In the genomic region with DNA sequence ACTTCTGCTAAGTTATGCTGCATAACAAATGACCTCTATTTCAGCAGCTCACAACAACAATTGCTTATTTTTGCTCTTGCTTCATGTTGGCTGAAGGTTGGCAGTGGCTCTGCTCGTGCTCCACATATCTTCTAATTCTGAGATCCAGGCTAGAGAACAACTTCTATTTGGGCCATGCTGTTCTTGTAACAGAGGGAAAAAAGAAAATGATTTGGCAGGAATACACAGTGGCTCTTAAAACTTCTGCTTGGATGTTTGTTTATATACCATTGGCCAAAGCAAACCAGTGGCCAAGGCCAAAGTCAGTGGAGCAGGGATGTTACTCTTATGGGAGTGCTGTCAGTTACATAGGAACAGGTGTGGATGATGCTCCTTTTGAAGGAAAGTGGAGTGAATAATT, we compare ENCODE assay signal across 22 cellular contexts. TPM values are rescaled to one million over a fixed set of nuclear protein-coding genes. Genes with fewer than 3 reads are reported as not detected.
DNase-seq lines count a peak whose midpoint lies in the region; ATAC-seq and TF ChIP-seq lines count a peak whose summit lies in the region.
"Had no signal": no experiment of that assay in that cellular context is flagged by ENCODE, and none has a peak within 500 bp of the region (broad histone marks: within the 10 kb centered on the region; RNA-seq: fewer than 3 reads in every experiment).

No MANE protein-coding gene starts in this region.

- TF ChIP-seq CTCF in activated CD8-positive, alpha-beta T cell treated with anti-CD3 and anti-CD28 coated beads for 36 hours (IDR thresholded peaks at IDR 0.05) = no peak
- no peak for TF ChIP-seq CTCF in thyroid gland (IDR thresholded peaks at IDR 0.05)

- DNase-seq in activated CD8-positive, alpha-beta T cell treated with anti-CD3 and anti-CD28 coated beads, Interleukin-2, amount 10 ng/mL, durations not matched to agents 7 days and 5 days = no peak
- DNase-seq in activated CD8-positive, alpha-beta T cell treated with anti-CD3 and anti-CD28 coated beads for 36 hours = no peak
- peak; percentile 31 for DNase-seq in inferior parietal cortex (ENCODE audit: extremely low spot score)
- DNase-seq in thyroid gland = peak; percentile 20 to 24
- no peak for DNase-seq in NCI-H2227 (lab: John Stamatoyannopoulos, UW; ENCODE audit: unreplicated experiment)
- DNase-seq: AML-193, HFFc6, Karpas-422, MG63, NCI-H1048, NCI-H1436 treated with DMSO at 0.1 percent for 48 hours, NCI-H2081, NCI-H2171 treated with DMSO at 0.1 percent for 48 hours, NCI-H446 treated with DMSO at 0.1 percent for 48 hours, NCI-H69, Peyer's patch had no signal

- POLR2A ChIA-PET in activated CD8-positive, alpha-beta T cell treated with anti-CD3 and anti-CD28 coated beads, Interleukin-2, amount 10 ng/mL, durations not matched to agents 7 days and 5 days (lab: Charles Lee) = no interaction called here
- POLR2A ChIA-PET in activated CD8-positive, alpha-beta T cell treated with anti-CD3 and anti-CD28 coated beads for 36 hours (lab: Charles Lee) = no interaction called here

- no peaks in the 10 kb centered on the region for H3K27me3 Mint-ChIP-seq in activated CD8-positive, alpha-beta T cell treated with anti-CD3 and anti-CD28 coated beads, Interleukin-2, amount 10 ng/mL, durations not matched to agents 7 days and 5 days (ENCODE audit: low read depth)
- H3K27me3 Mint-ChIP-seq in activated CD8-positive, alpha-beta T cell treated with anti-CD3 and anti-CD28 coated beads for 36 hours = no peaks in the 10 kb centered on the region
- H3K27me3 Mint-ChIP-seq: IgD-negative memory B cell had no signal

- H3K36me3 Mint-ChIP-seq in activated CD8-positive, alpha-beta T cell treated with anti-CD3 and anti-CD28 coated beads, Interleukin-2, amount 10 ng/mL, durations not matched to agents 7 days and 5 days (ENCODE audit: low read depth) = no peaks in the 10 kb centered on the region
- peaks cover 1% of the 10 kb centered on the region for H3K36me3 Mint-ChIP-seq in activated CD8-positive, alpha-beta T cell treated with anti-CD3 and anti-CD28 coated beads for 36 hours (ENCODE audit: low read depth)

- H3K4me1 Mint-ChIP-seq in activated CD8-positive, alpha-beta T cell treated with anti-CD3 and anti-CD28 coated beads, Interleukin-2, amount 10 ng/mL, durations not matched to agents 7 days and 5 days (ENCODE audit: low read depth) = peaks cover 13% of the 10 kb centered on the region
- peaks cover 16% of the 10 kb centered on the region for H3K4me1 Mint-ChIP-seq in activated CD8-positive, alpha-beta T cell treated with anti-CD3 and anti-CD28 coated beads for 36 hours (ENCODE audit: low read depth)

- H3K27ac ChIP-seq in cingulate gyrus (ENCODE audit: low read depth, low read length) (peak overlapping the region; percentile 43), thyroid gland (no peak overlapping the region)
- H3K27ac ChIP-seq: 22Rv1, Peyer's patch had no signal

- CTCF ChIA-PET in activated CD8-positive, alpha-beta T cell treated with anti-CD3 and anti-CD28 coated beads, Interleukin-2, amount 10 ng/mL, durations not matched to agents 7 days and 5 days (lab: Charles Lee) = no interaction called here
- CTCF ChIA-PET in activated CD8-positive, alpha-beta T cell treated with anti-CD3 and anti-CD28 coated beads for 36 hours (lab: Charles Lee) = no interaction called here

- ATAC-seq in activated CD8-positive, alpha-beta T cell treated with anti-CD3 and anti-CD28 coated beads, Interleukin-2, amount 10 ng/mL, durations not matched to agents 7 days and 5 days = no peak
- no peak for ATAC-seq in activated CD8-positive, alpha-beta T cell treated with anti-CD3 and anti-CD28 coated beads for 36 hours
- no peak for ATAC-seq in HG02884 (IDR thresholded peaks at IDR 0.05; ENCODE audit: unreplicated experiment)
- ATAC-seq in SK-N-SH treated with all-trans-retinoic acid at 6 μM for 48 hours = no peak

- no peak overlapping the region for H3K4me3 ChIP-seq in thyroid gland (replicated peaks in 1 of 3)
- H3K4me3 ChIP-seq: MG63, Peyer's patch had no signal

- 21 to 22% methylated on average over 1 of the region's 1 CpG for WGBS in thyroid gland, 2 donors

- peak overlapping the region; percentile 5 for H3K27ac Mint-ChIP-seq in activated CD8-positive, alpha-beta T cell treated with anti-CD3 and anti-CD28 coated beads, Interleukin-2, amount 10 ng/mL, durations not matched to agents 7 days and 5 days
- no peak overlapping the region for H3K27ac Mint-ChIP-seq in activated CD8-positive, alpha-beta T cell treated with anti-CD3 and anti-CD28 coated beads for 36 hours
- H3K27ac Mint-ChIP-seq: HFFc6, IgD-negative memory B cell had no signal

- no peaks in the 10 kb centered on the region for H3K9me3 Mint-ChIP-seq in activated CD8-positive, alpha-beta T cell treated with anti-CD3 and anti-CD28 coated beads, Interleukin-2, amount 10 ng/mL, durations not matched to agents 7 days and 5 days (ENCODE audit: insufficient read depth)
- H3K9me3 Mint-ChIP-seq in activated CD8-positive, alpha-beta T cell treated with anti-CD3 and anti-CD28 coated beads for 36 hours = no peaks in the 10 kb centered on the region
- H3K9me3 Mint-ChIP-seq: HFFc6, IgD-negative memory B cell had no signal

- intact Hi-C loops in activated CD8-positive, alpha-beta T cell treated with anti-CD3 and anti-CD28 coated beads for 36 hours (cut with micrococcal nuclease) = no loop called here
- intact Hi-C loops in thyroid gland (cut with DNase I) = no loop called here

- no peaks in the 10 kb centered on the region for H3K9me3 ChIP-seq in thyroid gland
- H3K9me3 ChIP-seq: MG63, Peyer's patch had no signal

- H3K4me3 Mint-ChIP-seq in activated CD8-positive, alpha-beta T cell treated with anti-CD3 and anti-CD28 coated beads, Interleukin-2, amount 10 ng/mL, durations not matched to agents 7 days and 5 days = no peak overlapping the region
- no peak overlapping the region for H3K4me3 Mint-ChIP-seq in activated CD8-positive, alpha-beta T cell treated with anti-CD3 and anti-CD28 coated beads for 36 hours
- H3K4me3 Mint-ChIP-seq: HFFc6, IgD-negative memory B cell had no signal

- peaks cover 16 to 25% of the 10 kb centered on the region in 2 donors for H3K4me1 ChIP-seq in thyroid gland
- H3K4me1 ChIP-seq: Peyer's patch had no signal

- no peaks in the 10 kb centered on the region for H3K36me3 ChIP-seq in thyroid gland
- H3K36me3 ChIP-seq: MG63, Peyer's patch had no signal

- H3K27me3 ChIP-seq in thyroid gland = no peaks in the 10 kb centered on the region
- H3K27me3 ChIP-seq: MG63, Peyer's patch had no signal

- TF ChIP-seq POLR2A in thyroid gland (IDR thresholded peaks at IDR 0.05) = no peak

TF ChIP-seq in SK-N-SH treated with all-trans-retinoic acid at 6 μM for 48 hours, 23 proteins besides CTCF, POLR2A, EP300 and RAD21:
- TF ChIP-seq ZFP30 (CRISPR knock-in tag; IDR thresholded peaks at IDR 0.05) (no peak), CSDC2 (CRISPR knock-in tag; IDR thresholded peaks at IDR 0.05) (no peak), BACH2 (CRISPR knock-in tag; IDR thresholded peaks at IDR 0.05; ENCODE audit: borderline replicate concordance) (no peak), ZFP3 (CRISPR knock-in tag; IDR thresholded peaks at IDR 0.05) (no peak), PPARA (CRISPR knock-in tag; IDR thresholded peaks at IDR 0.05; ENCODE audit: borderline replicate concordance) (no peak), ARNTL (CRISPR knock-in tag; IDR thresholded peaks at IDR 0.05; ENCODE audit: borderline replicate concordance, low read depth) (no peak), TOX (CRISPR knock-in tag; IDR thresholded peaks at IDR 0.05; ENCODE audit: borderline replicate concordance) (no peak), SNAI2 (CRISPR knock-in tag; IDR thresholded peaks at IDR 0.05) (no peak)

RNA-seq across cellular contexts. Expression of a gene that starts 32.1 kb away (rescaled TPM):
- total RNA-seq in activated CD8-positive, alpha-beta T cell treated with anti-CD3 and anti-CD28 coated beads, Interleukin-2, amount 10 ng/mL, durations not matched to agents 7 days and 5 days = 10 to 100 TPM; 14.4 to 15.9 TPM
- 10 to 100 TPM; 26.3 to 26.6 TPM for total RNA-seq in activated CD8-positive, alpha-beta T cell treated with anti-CD3 and anti-CD28 coated beads for 36 hours
- 10 to 100 TPM; 14.4 to 32.7 (median 21.1) TPM for total RNA-seq in thyroid gland

RNA-seq across cellular contexts. Expression of a gene that starts 53.9 kb away (rescaled TPM):
- total RNA-seq in activated CD8-positive, alpha-beta T cell treated with anti-CD3 and anti-CD28 coated beads, Interleukin-2, amount 10 ng/mL, durations not matched to agents 7 days and 5 days = not detected
- not detected for total RNA-seq in activated CD8-positive, alpha-beta T cell treated with anti-CD3 and anti-CD28 coated beads for 36 hours
- not detected for total RNA-seq in thyroid gland
- total RNA-seq: HFFc6, HT1080, Peyer's patch had no signal

Comparison
In these comparisons a context has a peak if more than half of its experiments do, and no peak if none do; other contexts are left out.
1. DNase-seq: peak in inferior parietal cortex (single experiment) and thyroid gland (2 of 2); none in activated CD8-positive, alpha-beta T cell treated with anti-CD3 and anti-CD28 coated beads, Interleukin-2, amount 10 ng/mL, durations not matched to agents 7 days and 5 days (single experiment), activated CD8-positive, alpha-beta T cell treated with anti-CD3 and anti-CD28 coated beads for 36 hours (single experiment) and NCI-H2227 (single experiment).